In the genomic region with DNA sequence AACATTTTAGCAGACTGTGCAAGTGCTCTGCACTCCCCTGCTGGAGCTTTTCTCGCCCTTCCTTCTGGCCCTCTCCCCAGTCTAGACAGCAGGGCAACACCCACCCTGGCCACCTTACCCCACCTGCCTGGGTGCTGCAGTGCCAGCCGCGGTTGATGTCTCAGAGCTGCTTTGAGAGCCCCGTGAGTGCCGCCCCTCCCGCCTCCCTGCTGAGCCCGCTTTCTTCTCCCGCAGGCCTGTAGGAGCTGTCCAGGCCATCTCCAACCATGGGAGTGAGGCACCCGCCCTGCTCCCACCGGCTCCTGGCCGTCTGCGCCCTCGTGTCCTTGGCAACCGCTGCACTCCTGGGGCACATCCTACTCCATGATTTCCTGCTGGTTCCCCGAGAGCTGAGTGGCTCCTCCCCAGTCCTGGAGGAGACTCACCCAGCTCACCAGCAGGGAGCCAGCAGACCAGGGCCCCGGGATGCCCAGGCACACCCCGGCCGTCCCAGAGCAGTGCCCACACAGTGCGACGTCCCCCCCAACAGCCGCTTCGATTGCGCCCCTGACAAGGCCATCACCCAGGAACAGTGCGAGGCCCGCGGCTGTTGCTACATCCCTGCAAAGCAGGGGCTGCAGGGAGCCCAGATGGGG, we compare ENCODE assay signal across 13 cellular contexts. TPM values are rescaled to one million over a fixed set of nuclear protein-coding genes. Genes with fewer than 3 reads are reported as not detected.
DNase-seq lines count a peak whose midpoint lies in the region; ATAC-seq and TF ChIP-seq lines count a peak whose summit lies in the region.
"Had no signal": no experiment of that assay in that cellular context is flagged by ENCODE, and none has a peak within 500 bp of the region (broad histone marks: within the 10 kb centered on the region; RNA-seq: fewer than 3 reads in every experiment).

No MANE protein-coding gene starts in this region.

- no peaks in the 10 kb centered on the region for H3K9me3 ChIP-seq in adrenal gland (replicated peaks in 1 of 3)
- no peaks in the 10 kb centered on the region for H3K9me3 ChIP-seq in lower lobe of right lung
- no peaks in the 10 kb centered on the region for H3K9me3 ChIP-seq in stomach
- H3K9me3 ChIP-seq: BLaER1 had no signal

- TF ChIP-seq EP300 in stomach (IDR thresholded peaks at IDR 0.05) = no peak

- TF ChIP-seq CTCF in adrenal gland (IDR thresholded peaks at IDR 0.05) = no peak
- no peak for TF ChIP-seq CTCF in lower lobe of right lung (IDR thresholded peaks at IDR 0.05)
- no peak for TF ChIP-seq CTCF in stomach (IDR thresholded peaks at IDR 0.05)

- H3K4me3 ChIP-seq in adrenal gland (no peak overlapping the region), lower lobe of right lung (no peak overlapping the region), stomach (no peak overlapping the region)
- H3K4me3 ChIP-seq: BLaER1 had no signal

- H3K27ac ChIP-seq in adrenal gland = no peak overlapping the region
- H3K27ac ChIP-seq in lower lobe of right lung = no peak overlapping the region
- no peak overlapping the region for H3K27ac ChIP-seq in stomach
- H3K27ac ChIP-seq: BLaER1, KMS-11 had no signal

- no peaks in the 10 kb centered on the region for H3K27me3 ChIP-seq in adrenal gland
- H3K27me3 ChIP-seq in lower lobe of right lung (ENCODE audit: low read depth) = no peaks in the 10 kb centered on the region
- H3K27me3 ChIP-seq in stomach = no peaks in the 10 kb centered on the region
- H3K27me3 ChIP-seq: BLaER1 had no signal

- 32 to 53% (median 37%) methylated on average over 15 to 26 of the region's 26 CpGs for WGBS in adrenal gland, 4 donors
- WGBS in stomach, 5 donors = 55 to 77% (median 57%) methylated on average over 15 to 26 of the region's 26 CpGs

- H3K4me1 ChIP-seq in adrenal gland (replicated peaks in 1 of 2) = peaks cover 0 to 30% of the 10 kb centered on the region in 2 donors
- H3K4me1 ChIP-seq in lower lobe of right lung = peaks cover 17% of the 10 kb centered on the region
- H3K4me1 ChIP-seq in stomach = peaks cover 7 to 30% (median 13%) of the 10 kb centered on the region in 4 donors

- intact Hi-C loops in adrenal gland (cut with DNase I) (no loop called here), lower lobe of right lung (cut with DNase I) (no loop called here), stomach (cut with DNase I; ENCODE audit: low total_unique reads) (no loop called here)

- H3K36me3 ChIP-seq in adrenal gland (replicated peaks in 1 of 2) = peaks cover 0 to 5% of the 10 kb centered on the region in 2 donors
- H3K36me3 ChIP-seq in lower lobe of right lung = no peaks in the 10 kb centered on the region
- peaks cover 0 to 28% (median 11%) of the 10 kb centered on the region in 4 donors for H3K36me3 ChIP-seq in stomach

- TF ChIP-seq POLR2A in adrenal gland (IDR thresholded peaks at IDR 0.05) (no peak), stomach (IDR thresholded peaks at IDR 0.05) (no peak)

- peak; percentile 22 for DNase-seq in DMS53 treated with DMSO at 0.1 percent for 48 hours (lab: John Stamatoyannopoulos, UW; ENCODE audit: unreplicated experiment)
- DNase-seq in NCI-H1417 treated with DMSO at 0.1 percent for 48 hours (lab: John Stamatoyannopoulos, UW) = peak; percentile 51
- peak; percentile 26 to 73 (median 54) for DNase-seq in adrenal gland
- peak; percentile 47 for DNase-seq in lower lobe of right lung
- DNase-seq in stomach = no peak
- no peak for DNase-seq in UCSD-AML1 (lab: John Stamatoyannopoulos, UW; ENCODE audit: unreplicated experiment)
- no peak for DNase-seq in GM19238 (ENCODE audit: insufficient read length, low spot score)
- DNase-seq in T-helper 2 cell = no peak
- DNase-seq: activated CD4-positive, alpha-beta memory T cell treated with anti-CD3 and anti-CD28 coated beads, Interleukin-2, amount 10 ng/mL, durations not matched to agents 7 days and 5 days; activated naive CD4-positive, alpha-beta T cell treated with anti-CD3 and anti-CD28 coated beads for 36 hours; SW 1271 had no signal

- no peak for ATAC-seq in lower lobe of right lung

RNA-seq across cellular contexts. Expression of a gene that starts 3.1 kb away (rescaled TPM):
- total RNA-seq in adrenal gland = 100 to 1,000 TPM in 5 of 8 donors, 10 to 100 TPM in 3; 68.6 to 170 (median 126) TPM
- 10 to 100 TPM in 2 of 3 donors, 1 to 10 TPM in 1; 5.6 to 96.5 (median 52.3) TPM for polyA plus RNA-seq in adrenal gland
- 143 TPM for total RNA-seq in lower lobe of right lung
- 10 to 100 TPM; 15.2 to 63.4 (median 27.2) TPM for total RNA-seq in stomach
- polyA plus RNA-seq in stomach = 10 to 100 TPM in 2 of 3 donors, 1 to 10 TPM in 1; 9.6 to 22.2 (median 21.4) TPM

RNA-seq across cellular contexts. Expression of a gene that starts 42.5 kb away (rescaled TPM):
- total RNA-seq in adrenal gland (100 to 1,000 TPM in 2 of 8 donors, 10 to 100 TPM in 6; 31.0 to 161 (median 81.0) TPM), lower lobe of right lung (54.1 TPM), stomach (10 to 100 TPM; 17.5 to 78.2 (median 49.7) TPM)
- polyA plus RNA-seq in adrenal gland (100 to 1,000 TPM in 1 of 3 donors, 10 to 100 TPM in 2; 31.2 to 146 (median 35.5) TPM), stomach (10 to 100 TPM; 47.3 to 61.0 (median 48.7) TPM)

Comparison
In these comparisons a context has a peak if more than half of its experiments do, and no peak if none do; other contexts are left out.
1. DNase-seq: peak in DMS53 treated with DMSO at 0.1 percent for 48 hours (single experiment), NCI-H1417 treated with DMSO at 0.1 percent for 48 hours (single experiment), adrenal gland (7 of 7) and lower lobe of right lung (single experiment); none in stomach (single experiment), UCSD-AML1 (single experiment), GM19238 (single experiment) and T-helper 2 cell (0 of 5).